In the genomic region with DNA sequence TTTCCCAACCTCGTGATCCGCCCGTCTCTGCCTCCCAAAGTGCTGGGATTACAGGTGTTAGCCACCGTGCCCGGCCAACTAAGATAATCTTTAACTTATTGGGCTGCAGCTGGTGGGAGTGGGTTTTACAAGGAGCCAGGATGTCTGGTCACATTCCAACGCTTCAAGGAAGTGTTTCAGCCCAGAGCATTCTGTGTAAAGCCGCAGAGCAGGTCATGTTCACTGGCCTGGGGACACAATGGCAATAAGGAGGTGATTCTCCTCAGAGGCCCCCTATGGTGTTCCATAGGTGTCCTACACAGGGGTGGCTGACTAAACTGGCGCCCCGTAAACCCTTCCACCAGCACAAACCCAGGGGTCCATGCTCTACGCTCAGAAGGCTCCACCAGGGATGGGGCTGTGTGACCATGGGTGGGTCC, we compare ENCODE assay signal across 12 cellular contexts. TPM values are rescaled to one million over a fixed set of nuclear protein-coding genes. Genes with fewer than 3 reads are reported as not detected.
DNase-seq lines count a peak whose midpoint lies in the region; ATAC-seq and TF ChIP-seq lines count a peak whose summit lies in the region.
"Had no signal": no experiment of that assay in that cellular context is flagged by ENCODE, and none has a peak within 500 bp of the region (broad histone marks: within the 10 kb centered on the region; RNA-seq: fewer than 3 reads in every experiment).

No MANE protein-coding gene starts in this region.

- H3K36me3 ChIP-seq in CD4-positive, CD25-positive, alpha-beta regulatory T cell (ENCODE audit: control insufficient read depth, insufficient read depth, low read length), result no peaks in the 10 kb centered on the region
- H3K36me3 ChIP-seq in colonic mucosa, result no peaks in the 10 kb centered on the region
- H3K36me3 ChIP-seq: sigmoid colon had no signal

- DNase-seq in CD4-positive, CD25-positive, alpha-beta regulatory T cell, result no peak
- DNase-seq in colonic mucosa, result peak; percentile 75
- no peak for DNase-seq in mesothelial cell of epicardium (ENCODE audit: low spot score in 2 of 2, unreplicated experiment in 2 of 2)
- DNase-seq in AML-193 (lab: John Stamatoyannopoulos, UW), result no peak
- DNase-seq in activated naive CD4-positive, alpha-beta T cell treated with anti-CD3 and anti-CD28 coated beads, Interleukin-2, amount 10 ng/mL, durations not matched to agents 7 days and 5 days, result no peak
- DNase-seq: NCI-H2107, sigmoid colon had no signal

- H3K9me3 ChIP-seq in CD4-positive, CD25-positive, alpha-beta regulatory T cell (ENCODE audit: control insufficient read depth in 2 of 2, low read length in 2 of 2), result no peaks in the 10 kb centered on the region
- H3K9me3 ChIP-seq in colonic mucosa, result no peaks in the 10 kb centered on the region
- H3K9me3 ChIP-seq: sigmoid colon had no signal

- H3K4me1 ChIP-seq in CD4-positive, CD25-positive, alpha-beta regulatory T cell (ENCODE audit: control insufficient read depth, insufficient read depth, low read length, poor library complexity, severe bottlenecking), result peaks cover 18% of the 10 kb centered on the region
- H3K4me1 ChIP-seq in colonic mucosa, result no peaks in the 10 kb centered on the region

- CTCF ChIA-PET in activated naive CD4-positive, alpha-beta T cell treated with anti-CD3 and anti-CD28 coated beads, Interleukin-2, amount 10 ng/mL, durations not matched to agents 7 days and 5 days (lab: Charles Lee), result interaction anchor here (2.2 kb wide), 1 partner anchor 11 kb away, joined by 9 read pairs; no protein-coding TSS in a partner anchor

- peak overlapping the region in 2 of 3 donors; percentile 84 to 88 for H3K27ac Mint-ChIP-seq in CD4-positive, CD25-positive, alpha-beta regulatory T cell
- H3K27ac Mint-ChIP-seq in mesothelial cell of epicardium, result peak overlapping the region; percentile 100
- no peak overlapping the region for H3K27ac Mint-ChIP-seq in activated naive CD4-positive, alpha-beta T cell treated with anti-CD3 and anti-CD28 coated beads, Interleukin-2, amount 10 ng/mL, durations not matched to agents 7 days and 5 days

- no peak overlapping the region for H3K4me3 ChIP-seq in CD4-positive, CD25-positive, alpha-beta regulatory T cell (ENCODE audit: low read depth, low read length)
- H3K4me3 ChIP-seq in colonic mucosa, result peak overlapping the region; percentile 36

- H3K27me3 ChIP-seq in CD4-positive, CD25-positive, alpha-beta regulatory T cell (ENCODE audit: control insufficient read depth, insufficient read depth, low read length), result no peaks in the 10 kb centered on the region
- no peaks in the 10 kb centered on the region for H3K27me3 ChIP-seq in colonic mucosa
- H3K27me3 ChIP-seq: sigmoid colon had no signal

- H3K4me1 Mint-ChIP-seq in CD4-positive, CD25-positive, alpha-beta regulatory T cell, result peaks cover 0 to 28% (median 12%) of the 10 kb centered on the region in 4 donors
- peaks cover 12% of the 10 kb centered on the region for H3K4me1 Mint-ChIP-seq in mesothelial cell of epicardium
- H3K4me1 Mint-ChIP-seq in activated naive CD4-positive, alpha-beta T cell treated with anti-CD3 and anti-CD28 coated beads, Interleukin-2, amount 10 ng/mL, durations not matched to agents 7 days and 5 days, result peaks cover 30% of the 10 kb centered on the region

- peak overlapping the region; percentile 53 for H3K27ac ChIP-seq in CD4-positive, CD25-positive, alpha-beta regulatory T cell (ENCODE audit: insufficient read depth, low read length, poor library complexity, severe bottlenecking)
- peak overlapping the region; percentile 80 for H3K27ac ChIP-seq in colonic mucosa

- TF ChIP-seq EP300 in Ishikawa (IDR thresholded peaks at IDR 0.05; ENCODE audit: borderline replicate concordance), result 0 out of 2 replicates have a peak, but pooled peaks have one; percentile 39

- no peak for TF ChIP-seq RAD21 in Ishikawa (IDR thresholded peaks at IDR 0.05; ENCODE audit: low read depth)

- no peaks in the 10 kb centered on the region for H3K9me3 Mint-ChIP-seq in CD4-positive, CD25-positive, alpha-beta regulatory T cell
- H3K9me3 Mint-ChIP-seq in mesothelial cell of epicardium, result peaks cover 3% of the 10 kb centered on the region
- no peaks in the 10 kb centered on the region for H3K9me3 Mint-ChIP-seq in activated naive CD4-positive, alpha-beta T cell treated with anti-CD3 and anti-CD28 coated beads, Interleukin-2, amount 10 ng/mL, durations not matched to agents 7 days and 5 days
- H3K9me3 Mint-ChIP-seq: T-helper 1 cell treated with Interleukin-12 subunit alpha and Interleukin-12 subunit beta and Interleukin-4 antibody, amounts not matched to agents 30 μg/mL and 1 μg/mL, for 36 hours had no signal

- TF ChIP-seq CTCF in colonic mucosa (IDR thresholded peaks at IDR 0.05), result no peak
- no peak for TF ChIP-seq CTCF in mesothelial cell of epicardium (IDR thresholded peaks at IDR 0.05; ENCODE audit: unreplicated experiment)

- no peak for ATAC-seq in CD4-positive, CD25-positive, alpha-beta regulatory T cell (ENCODE audit: low read depth in 2 of 2)
- ATAC-seq in GM19328 (IDR thresholded peaks at IDR 0.05; ENCODE audit: unreplicated experiment) (no peak), HG03108 (IDR thresholded peaks at IDR 0.05; ENCODE audit: unreplicated experiment) (no peak)

- intact Hi-C loops in colonic mucosa (cut with DNase I), result no loop called here

- H3K36me3 Mint-ChIP-seq in CD4-positive, CD25-positive, alpha-beta regulatory T cell, result no peaks in the 10 kb centered on the region
- peaks cover 31% of the 10 kb centered on the region for H3K36me3 Mint-ChIP-seq in mesothelial cell of epicardium
- H3K36me3 Mint-ChIP-seq in activated naive CD4-positive, alpha-beta T cell treated with anti-CD3 and anti-CD28 coated beads, Interleukin-2, amount 10 ng/mL, durations not matched to agents 7 days and 5 days, result peaks cover 3% of the 10 kb centered on the region

- peak overlapping the region in 2 of 4 donors; percentile 73 to 78 for H3K4me3 Mint-ChIP-seq in CD4-positive, CD25-positive, alpha-beta regulatory T cell
- H3K4me3 Mint-ChIP-seq in mesothelial cell of epicardium, result peak overlapping the region; percentile 92
- H3K4me3 Mint-ChIP-seq in activated naive CD4-positive, alpha-beta T cell treated with anti-CD3 and anti-CD28 coated beads, Interleukin-2, amount 10 ng/mL, durations not matched to agents 7 days and 5 days, result no peak overlapping the region

- peak overlapping the region in 1 of 2 donors; percentile 63 for H3K9ac ChIP-seq in colonic mucosa (ENCODE audit: low read depth in 2 of 2, low read length in 2 of 2)

- H3K27me3 Mint-ChIP-seq in CD4-positive, CD25-positive, alpha-beta regulatory T cell, result no peaks in the 10 kb centered on the region
- H3K27me3 Mint-ChIP-seq in mesothelial cell of epicardium (ENCODE audit: low read depth), result no peaks in the 10 kb centered on the region
- H3K27me3 Mint-ChIP-seq in activated naive CD4-positive, alpha-beta T cell treated with anti-CD3 and anti-CD28 coated beads, Interleukin-2, amount 10 ng/mL, durations not matched to agents 7 days and 5 days, result no peaks in the 10 kb centered on the region

TF ChIP-seq in Ishikawa, 13 proteins besides CTCF, POLR2A, EP300 and RAD21:
- TF ChIP-seq TEAD4 (IDR thresholded peaks at IDR 0.05) (peak; percentile 55), CEBPB (IDR thresholded peaks at IDR 0.05) (no peak), TCF12 (IDR thresholded peaks at IDR 0.05; ENCODE audit: low read depth) (0 out of 2 replicates have a peak, but pooled peaks have one; percentile 26), TAF1 (IDR thresholded peaks at IDR 0.05; ENCODE audit: low read depth) (no peak)
- TF ChIP-seq, protein P1, sequence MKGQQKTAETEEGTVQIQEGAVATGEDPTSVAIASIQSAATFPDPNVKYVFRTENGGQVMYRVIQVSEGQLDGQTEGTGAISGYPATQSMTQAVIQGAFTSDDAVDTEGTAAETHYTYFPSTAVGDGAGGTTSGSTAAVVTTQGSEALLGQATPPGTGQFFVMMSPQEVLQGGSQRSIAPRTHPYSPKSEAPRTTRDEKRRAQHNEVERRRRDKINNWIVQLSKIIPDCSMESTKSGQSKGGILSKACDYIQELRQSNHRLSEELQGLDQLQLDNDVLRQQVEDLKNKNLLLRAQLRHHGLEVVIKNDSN (IDR thresholded peaks at IDR 0.05), result no peak

RNA-seq across cellular contexts. Expression of a gene that starts 1.2 kb away (rescaled TPM):
- total RNA-seq in CD4-positive, CD25-positive, alpha-beta regulatory T cell, result 2.4 TPM
- polyA plus RNA-seq in CD4-positive, CD25-positive, alpha-beta regulatory T cell, result 1 to 10 TPM in 1 of 4 donors, under 1 TPM in 3; 0.53 to 2.1 (median 0.69) TPM
- total RNA-seq in colonic mucosa, result 100 to 1,000 TPM in 1 of 2 donors, 10 to 100 TPM in 1; 54.7 to 102 TPM
- total RNA-seq in mesothelial cell of epicardium, result 326 to 330 TPM (median 328 TPM) in 3 replicates

RNA-seq across cellular contexts. Expression of a gene that starts 17.1 kb away (rescaled TPM):
- 149 TPM for total RNA-seq in CD4-positive, CD25-positive, alpha-beta regulatory T cell
- 100 to 1,000 TPM; 103 to 135 (median 126) TPM for polyA plus RNA-seq in CD4-positive, CD25-positive, alpha-beta regulatory T cell
- total RNA-seq in colonic mucosa (1 to 10 TPM; 2.3 to 3.7 TPM), mesothelial cell of epicardium (0.38 to 0.63 TPM (median 0.57 TPM) in 3 replicates)
- total RNA-seq: glomerular endothelial cell had no signal

Comparison
In these comparisons a context has a peak if more than half of its experiments do, and no peak if none do; other contexts are left out.
1. RNA of a gene that starts 1.2 kb away (total RNA-seq): 326 to 330 TPM in mesothelial cell of epicardium and 54.7 to 102 TPM in colonic mucosa; 2.4 TPM in CD4-positive, CD25-positive, alpha-beta regulatory T cell (single experiment); every median in the first group is over 10 times any median in the second.
2. RNA of a gene that starts 17.1 kb away (total RNA-seq): 149 TPM in CD4-positive, CD25-positive, alpha-beta regulatory T cell (single experiment); 2.3 to 3.7 TPM in colonic mucosa and 0.38 to 0.63 TPM in mesothelial cell of epicardium; every median in the first group is over 10 times any median in the second.